Comparison of ENCODE assay signal across 15 cellular contexts in genomic region chr17:690346-690745, GRCh38.
"Had no signal": no experiment of that assay in that cellular context is flagged by ENCODE, and none has a peak within 500 bp of the region (broad histone marks: within the 10 kb centered on the region; RNA-seq: fewer than 3 reads in every experiment).

No MANE protein-coding gene starts in this region.

- ATAC-seq: activated CD8-positive, alpha-beta memory T cell treated with anti-CD3 and anti-CD28 coated beads, Interleukin-2, amount 10 ng/mL, durations not matched to agents 7 days and 5 days; foreskin keratinocyte; stimulated activated memory B cell treated with anti-CD40 and anti-IgM and Interleukin-4, amounts not matched to agents 10 μg/mL and 1 μg/mL and 100 μg/mL, for 72 hours; T-cell had no signal

- H3K27ac Mint-ChIP-seq: activated CD4-positive, alpha-beta memory T cell treated with anti-CD3 and anti-CD28 coated beads for 36 hours; activated CD8-positive, alpha-beta memory T cell treated with anti-CD3 and anti-CD28 coated beads, Interleukin-2, amount 10 ng/mL, durations not matched to agents 7 days and 5 days; activated naive CD4-positive, alpha-beta T cell treated with anti-CD3 and anti-CD28 coated beads, Interleukin-2, amount 10 ng/mL, durations not matched to agents 7 days and 5 days; stimulated activated memory B cell treated with anti-CD40 and anti-IgM and Interleukin-4, amounts not matched to agents 10 μg/mL and 1 μg/mL and 100 μg/mL, for 72 hours had no signal

- H3K4me3 Mint-ChIP-seq: activated CD4-positive, alpha-beta memory T cell treated with anti-CD3 and anti-CD28 coated beads for 36 hours; activated CD8-positive, alpha-beta memory T cell treated with anti-CD3 and anti-CD28 coated beads, Interleukin-2, amount 10 ng/mL, durations not matched to agents 7 days and 5 days; activated naive CD4-positive, alpha-beta T cell treated with anti-CD3 and anti-CD28 coated beads, Interleukin-2, amount 10 ng/mL, durations not matched to agents 7 days and 5 days; stimulated activated memory B cell treated with anti-CD40 and anti-IgM and Interleukin-4, amounts not matched to agents 10 μg/mL and 1 μg/mL and 100 μg/mL, for 72 hours; T-cell had no signal

- H3K4me1 Mint-ChIP-seq: activated CD8-positive, alpha-beta memory T cell treated with anti-CD3 and anti-CD28 coated beads, Interleukin-2, amount 10 ng/mL, durations not matched to agents 7 days and 5 days had no signal

- H3K9me3 Mint-ChIP-seq: activated CD4-positive, alpha-beta memory T cell treated with anti-CD3 and anti-CD28 coated beads for 36 hours; activated naive CD4-positive, alpha-beta T cell treated with anti-CD3 and anti-CD28 coated beads, Interleukin-2, amount 10 ng/mL, durations not matched to agents 7 days and 5 days; stimulated activated memory B cell treated with anti-CD40 and anti-IgM and Interleukin-4, amounts not matched to agents 10 μg/mL and 1 μg/mL and 100 μg/mL, for 72 hours; T-cell had no signal

- H3K4me3 ChIP-seq: adrenal gland, coronary artery, transverse colon had no signal

- H3K27me3 ChIP-seq: adrenal gland, foreskin keratinocyte, transverse colon had no signal

- H3K9me3 ChIP-seq: adrenal gland, transverse colon had no signal

- H3K27ac ChIP-seq: adrenal gland, coronary artery, foreskin keratinocyte, transverse colon had no signal

- DNase-seq: activated CD4-positive, alpha-beta memory T cell treated with anti-CD3 and anti-CD28 coated beads for 36 hours; activated CD4-positive, alpha-beta T cell treated with anti-CD3 and anti-CD28 coated beads for 1 hour; activated CD8-positive, alpha-beta memory T cell treated with anti-CD3 and anti-CD28 coated beads, Interleukin-2, amount 10 ng/mL, durations not matched to agents 7 days and 5 days; activated naive CD4-positive, alpha-beta T cell treated with anti-CD3 and anti-CD28 coated beads, Interleukin-2, amount 10 ng/mL, durations not matched to agents 7 days and 5 days; activated T-cell treated with anti-CD3 and anti-CD28 coated beads, Interleukin-2, amount 50 U/mL, for 1 hour; adrenal gland; central memory CD4-positive, alpha-beta T cell; effector CD8-positive, alpha-beta T cell; foreskin keratinocyte; kidney glomerular epithelial cell; T-cell; T-helper 9 cell; transverse colon had no signal

- H3K27me3 Mint-ChIP-seq: activated CD4-positive, alpha-beta memory T cell treated with anti-CD3 and anti-CD28 coated beads for 36 hours; activated CD8-positive, alpha-beta memory T cell treated with anti-CD3 and anti-CD28 coated beads, Interleukin-2, amount 10 ng/mL, durations not matched to agents 7 days and 5 days; activated naive CD4-positive, alpha-beta T cell treated with anti-CD3 and anti-CD28 coated beads, Interleukin-2, amount 10 ng/mL, durations not matched to agents 7 days and 5 days; stimulated activated memory B cell treated with anti-CD40 and anti-IgM and Interleukin-4, amounts not matched to agents 10 μg/mL and 1 μg/mL and 100 μg/mL, for 72 hours; T-cell had no signal
